Comparison of ENCODE assay signal across 1 cellular context in the genomic region with DNA sequence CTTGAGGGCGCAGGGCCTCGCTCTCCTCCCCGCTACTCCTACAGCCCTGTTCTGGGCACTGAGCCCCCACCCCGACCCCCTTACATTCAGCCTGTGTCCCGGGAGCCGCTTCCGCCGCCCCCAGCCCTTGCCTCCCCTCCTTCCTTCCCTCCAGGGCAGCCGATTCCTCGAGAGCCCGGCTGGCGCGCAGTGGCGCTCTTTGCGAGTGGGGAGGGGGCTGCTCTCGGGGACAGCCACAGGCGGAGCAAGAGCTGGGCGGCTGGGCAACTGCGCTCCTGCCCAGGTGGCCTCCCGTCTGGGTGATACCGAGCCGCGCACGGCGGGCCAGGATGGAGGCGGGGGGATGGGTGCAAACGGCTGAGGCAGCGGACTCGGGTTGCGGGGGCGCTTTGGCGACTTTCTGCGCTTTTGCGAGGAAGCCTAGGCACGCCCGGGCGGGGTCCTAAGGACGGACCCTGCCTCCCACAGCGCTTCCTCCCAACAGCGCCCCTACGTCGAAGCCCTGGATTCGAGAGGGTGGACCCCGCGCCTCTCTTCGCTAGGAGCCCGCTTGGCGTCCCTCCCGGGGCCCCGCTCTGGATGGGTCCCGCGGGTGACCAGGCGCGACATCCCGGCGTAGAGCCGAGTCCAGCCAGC.
TF ChIP-seq lines count a peak whose summit lies in the region.

No MANE protein-coding gene starts in this region.

TF ChIP-seq in HepG2, 621 proteins besides CTCF, POLR2A, EP300 and RAD21 (continues in another document):
- TF ChIP-seq RFXANK (CRISPR knock-in tag; IDR thresholded peaks at IDR 0.05), result no peak
- peak; percentile 4; the same call in 1 of the 2 replicates for TF ChIP-seq ZNF761 (CRISPR knock-in tag; conservative IDR thresholded peaks at IDR 0.05)
- peak; percentile 22 for TF ChIP-seq ZNF543 (CRISPR knock-in tag; IDR thresholded peaks at IDR 0.05)
- no peak for TF ChIP-seq PAXIP1 (CRISPR knock-in tag; conservative IDR thresholded peaks at IDR 0.05)
- no peak; the same call in 1 of the 2 replicates for TF ChIP-seq ZNF557 (CRISPR knock-in tag; IDR thresholded peaks at IDR 0.05)
- TF ChIP-seq, protein P1, sequence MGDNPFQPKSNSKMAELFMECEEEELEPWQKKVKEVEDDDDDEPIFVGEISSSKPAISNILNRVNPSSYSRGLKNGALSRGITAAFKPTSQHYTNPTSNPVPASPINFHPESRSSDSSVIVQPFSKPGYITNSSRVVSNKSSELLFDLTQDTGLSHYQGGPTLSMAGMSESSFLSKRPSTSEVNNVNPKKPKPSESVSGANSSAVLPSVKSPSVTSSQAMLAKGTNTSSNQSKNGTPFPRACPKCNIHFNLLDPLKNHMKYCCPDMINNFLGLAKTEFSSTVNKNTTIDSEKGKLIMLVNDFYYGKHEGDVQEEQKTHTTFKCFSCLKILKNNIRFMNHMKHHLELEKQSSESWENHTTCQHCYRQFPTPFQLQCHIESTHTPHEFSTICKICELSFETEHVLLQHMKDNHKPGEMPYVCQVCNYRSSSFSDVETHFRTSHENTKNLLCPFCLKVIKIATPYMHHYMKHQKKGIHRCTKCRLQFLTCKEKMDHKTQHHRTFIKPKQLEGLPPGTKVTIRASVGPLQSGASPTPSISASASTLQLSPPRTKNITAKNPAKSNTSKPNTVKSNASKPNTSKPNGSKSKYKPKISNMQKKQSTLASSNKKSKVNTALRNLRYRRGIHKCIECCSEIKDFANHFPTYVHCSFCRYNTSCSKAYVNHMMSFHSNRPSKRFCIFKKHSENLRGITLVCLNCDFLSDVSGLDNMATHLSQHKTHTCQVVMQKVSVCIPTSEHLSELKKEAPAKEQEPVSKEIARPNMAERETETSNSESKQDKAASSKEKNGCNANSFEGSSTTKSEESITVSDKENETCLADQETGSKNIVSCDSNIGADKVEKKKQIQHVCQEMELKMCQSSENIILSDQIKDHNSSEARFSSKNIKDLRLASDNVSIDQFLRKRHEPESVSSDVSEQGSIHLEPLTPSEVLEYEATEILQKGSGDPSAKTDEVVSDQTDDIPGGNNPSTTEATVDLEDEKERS (CRISPR knock-in tag; IDR thresholded peaks at IDR 0.05), result 0 out of 2 replicates have a peak, but pooled peaks have one; percentile 20
- TF ChIP-seq ZNF232 (CRISPR knock-in tag; IDR thresholded peaks at IDR 0.05; ENCODE audit: borderline replicate concordance), result no peak
- TF ChIP-seq ZMAT3 (CRISPR knock-in tag; conservative IDR thresholded peaks at IDR 0.05), result peak; percentile 48; the same call in 1 of the 2 replicates
- TF ChIP-seq ZNF260 (CRISPR knock-in tag; IDR thresholded peaks at IDR 0.05; ENCODE audit: borderline replicate concordance, low read depth), result peak; percentile 80; the same call in 1 of the 2 replicates
- 0 out of 2 replicates have a peak, but pooled peaks have one; percentile 29 for TF ChIP-seq ZNF629 (CRISPR knock-in tag; conservative IDR thresholded peaks at IDR 0.05)
- TF ChIP-seq ZFP90 (CRISPR knock-in tag; IDR thresholded peaks at IDR 0.05; ENCODE audit: borderline replicate concordance), result peak; percentile 75
- TF ChIP-seq ZNF33B (CRISPR knock-in tag; IDR thresholded peaks at IDR 0.05), result 0 out of 2 replicates have a peak, but pooled peaks have one; percentile 24
- TF ChIP-seq ZNF230 (CRISPR knock-in tag; IDR thresholded peaks at IDR 0.05), result no peak
- no peak for TF ChIP-seq RCOR2 (CRISPR knock-in tag; IDR thresholded peaks at IDR 0.05)
- TF ChIP-seq ZFYVE20 (CRISPR knock-in tag; IDR thresholded peaks at IDR 0.05; ENCODE audit: borderline replicate concordance, low read depth), result no peak
- TF ChIP-seq, protein P2, sequence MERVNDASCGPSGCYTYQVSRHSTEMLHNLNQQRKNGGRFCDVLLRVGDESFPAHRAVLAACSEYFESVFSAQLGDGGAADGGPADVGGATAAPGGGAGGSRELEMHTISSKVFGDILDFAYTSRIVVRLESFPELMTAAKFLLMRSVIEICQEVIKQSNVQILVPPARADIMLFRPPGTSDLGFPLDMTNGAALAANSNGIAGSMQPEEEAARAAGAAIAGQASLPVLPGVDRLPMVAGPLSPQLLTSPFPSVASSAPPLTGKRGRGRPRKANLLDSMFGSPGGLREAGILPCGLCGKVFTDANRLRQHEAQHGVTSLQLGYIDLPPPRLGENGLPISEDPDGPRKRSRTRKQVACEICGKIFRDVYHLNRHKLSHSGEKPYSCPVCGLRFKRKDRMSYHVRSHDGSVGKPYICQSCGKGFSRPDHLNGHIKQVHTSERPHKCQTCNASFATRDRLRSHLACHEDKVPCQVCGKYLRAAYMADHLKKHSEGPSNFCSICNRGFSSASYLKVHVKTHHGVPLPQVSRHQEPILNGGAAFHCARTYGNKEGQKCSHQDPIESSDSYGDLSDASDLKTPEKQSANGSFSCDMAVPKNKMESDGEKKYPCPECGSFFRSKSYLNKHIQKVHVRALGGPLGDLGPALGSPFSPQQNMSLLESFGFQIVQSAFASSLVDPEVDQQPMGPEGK (CRISPR knock-in tag; IDR thresholded peaks at IDR 0.05), result peak; percentile 61
- TF ChIP-seq ISL2 (CRISPR knock-in tag; IDR thresholded peaks at IDR 0.05), result 0 out of 2 replicates have a peak, but pooled peaks have one; percentile 37
- TF ChIP-seq ZNF563 (CRISPR knock-in tag; IDR thresholded peaks at IDR 0.05), result peak; percentile 58; the same call in 1 of the 2 replicates
- TF ChIP-seq RBM22 (optimal IDR thresholded peaks at IDR 0.05; ENCODE audit: low read length), result no peak
- TF ChIP-seq, protein P3, sequence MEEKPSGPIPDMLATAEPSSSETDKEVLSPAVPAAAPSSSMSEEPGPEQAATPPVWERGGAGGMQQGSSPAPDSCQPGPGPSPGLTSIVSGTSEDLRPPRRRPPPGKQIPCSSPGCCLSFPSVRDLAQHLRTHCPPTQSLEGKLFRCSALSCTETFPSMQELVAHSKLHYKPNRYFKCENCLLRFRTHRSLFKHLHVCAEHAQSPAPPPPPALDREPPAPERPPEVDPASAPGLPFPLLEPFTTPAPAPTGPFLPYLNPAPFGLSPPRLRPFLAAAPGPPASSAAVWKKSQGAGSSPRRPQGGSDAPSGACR (CRISPR knock-in tag; IDR thresholded peaks at IDR 0.05), result 0 out of 2 replicates have a peak, but pooled peaks have one; percentile 15
- TF ChIP-seq, protein P4, sequence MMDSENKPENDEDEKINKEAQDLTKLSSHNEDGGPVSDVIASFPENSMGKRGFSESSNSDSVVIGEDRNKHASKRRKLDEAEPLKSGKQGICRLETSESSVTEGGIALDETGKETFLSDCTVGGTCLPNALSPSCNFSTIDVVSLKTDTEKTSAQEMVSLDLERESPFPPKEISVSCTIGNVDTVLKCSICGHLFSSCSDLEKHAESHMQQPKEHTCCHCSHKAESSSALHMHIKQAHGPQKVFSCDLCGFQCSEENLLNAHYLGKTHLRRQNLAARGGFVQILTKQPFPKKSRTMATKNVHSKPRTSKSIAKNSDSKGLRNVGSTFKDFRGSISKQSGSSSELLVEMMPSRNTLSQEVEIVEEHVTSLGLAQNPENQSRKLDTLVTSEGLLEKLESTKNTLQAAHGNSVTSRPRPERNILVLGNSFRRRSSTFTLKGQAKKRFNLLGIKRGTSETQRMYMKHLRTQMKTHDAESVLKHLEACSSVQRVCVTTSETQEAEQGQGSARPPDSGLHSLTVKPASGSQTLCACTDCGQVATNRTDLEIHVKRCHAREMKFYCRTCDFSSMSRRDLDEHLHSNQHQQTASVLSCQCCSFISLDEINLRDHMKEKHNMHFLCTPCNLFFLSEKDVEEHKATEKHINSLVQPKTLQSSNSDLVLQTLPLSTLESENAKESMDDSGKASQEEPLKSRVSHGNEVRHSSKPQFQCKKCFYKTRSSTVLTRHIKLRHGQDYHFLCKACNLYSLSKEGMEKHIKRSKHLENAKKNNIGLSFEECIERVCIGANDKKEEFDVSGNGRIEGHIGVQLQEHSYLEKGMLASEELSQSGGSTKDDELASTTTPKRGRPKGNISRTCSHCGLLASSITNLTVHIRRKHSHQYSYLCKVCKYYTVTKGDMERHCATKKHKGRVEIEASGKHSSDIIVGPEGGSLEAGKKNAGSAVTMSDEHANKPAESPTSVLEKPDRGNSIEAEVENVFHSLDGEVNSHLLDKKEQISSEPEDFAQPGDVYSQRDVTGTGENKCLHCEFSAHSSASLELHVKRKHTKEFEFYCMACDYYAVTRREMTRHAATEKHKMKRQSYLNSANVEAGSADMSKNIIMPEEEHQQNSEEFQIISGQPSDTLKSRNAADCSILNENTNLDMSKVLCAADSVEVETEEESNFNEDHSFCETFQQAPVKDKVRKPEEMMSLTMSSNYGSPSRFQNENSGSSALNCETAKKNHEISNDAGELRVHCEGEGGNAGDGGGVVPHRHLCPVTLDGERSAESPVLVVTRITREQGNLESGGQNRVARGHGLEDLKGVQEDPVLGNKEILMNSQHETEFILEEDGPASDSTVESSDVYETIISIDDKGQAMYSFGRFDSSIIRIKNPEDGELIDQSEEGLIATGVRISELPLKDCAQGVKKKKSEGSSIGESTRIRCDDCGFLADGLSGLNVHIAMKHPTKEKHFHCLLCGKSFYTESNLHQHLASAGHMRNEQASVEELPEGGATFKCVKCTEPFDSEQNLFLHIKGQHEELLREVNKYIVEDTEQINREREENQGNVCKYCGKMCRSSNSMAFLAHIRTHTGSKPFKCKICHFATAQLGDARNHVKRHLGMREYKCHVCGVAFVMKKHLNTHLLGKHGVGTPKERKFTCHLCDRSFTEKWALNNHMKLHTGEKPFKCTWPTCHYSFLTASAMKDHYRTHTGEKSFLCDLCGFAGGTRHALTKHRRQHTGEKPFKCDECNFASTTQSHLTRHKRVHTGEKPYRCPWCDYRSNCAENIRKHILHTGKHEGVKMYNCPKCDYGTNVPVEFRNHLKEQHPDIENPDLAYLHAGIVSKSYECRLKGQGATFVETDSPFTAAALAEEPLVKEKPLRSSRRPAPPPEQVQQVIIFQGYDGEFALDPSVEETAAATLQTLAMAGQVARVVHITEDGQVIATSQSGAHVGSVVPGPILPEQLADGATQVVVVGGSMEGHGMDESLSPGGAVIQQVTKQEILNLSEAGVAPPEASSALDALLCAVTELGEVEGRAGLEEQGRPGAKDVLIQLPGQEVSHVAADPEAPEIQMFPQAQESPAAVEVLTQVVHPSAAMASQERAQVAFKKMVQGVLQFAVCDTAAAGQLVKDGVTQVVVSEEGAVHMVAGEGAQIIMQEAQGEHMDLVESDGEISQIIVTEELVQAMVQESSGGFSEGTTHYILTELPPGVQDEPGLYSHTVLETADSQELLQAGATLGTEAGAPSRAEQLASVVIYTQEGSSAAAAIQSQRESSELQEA (CRISPR knock-in tag; IDR thresholded peaks at IDR 0.05; ENCODE audit: not compliant biosample characterization), result peak; percentile 21
- TF ChIP-seq CERS6 (CRISPR knock-in tag; IDR thresholded peaks at IDR 0.05), result no peak
- TF ChIP-seq ZNF225 (CRISPR knock-in tag; IDR thresholded peaks at IDR 0.05), result no peak
- TF ChIP-seq PLRG1 (conservative IDR thresholded peaks at IDR 0.05), result no peak
- peak; percentile 56; the same call in 1 of the 2 replicates for TF ChIP-seq KDM2A (CRISPR knock-in tag; IDR thresholded peaks at IDR 0.05; ENCODE audit: borderline replicate concordance, low read depth)
- peak; percentile 52; the same call in 1 of the 2 replicates for TF ChIP-seq PHF8 (CRISPR knock-in tag; IDR thresholded peaks at IDR 0.05)
- TF ChIP-seq ZNF331 (CRISPR knock-in tag; IDR thresholded peaks at IDR 0.05), result no peak
- peak; percentile 40; the same call in 1 of the 2 replicates for TF ChIP-seq HDAC1 (CRISPR knock-in tag; IDR thresholded peaks at IDR 0.05)
- no peak for TF ChIP-seq RAD51 (IDR thresholded peaks at IDR 0.05; ENCODE audit: borderline replicate concordance)
- TF ChIP-seq, protein P5, sequence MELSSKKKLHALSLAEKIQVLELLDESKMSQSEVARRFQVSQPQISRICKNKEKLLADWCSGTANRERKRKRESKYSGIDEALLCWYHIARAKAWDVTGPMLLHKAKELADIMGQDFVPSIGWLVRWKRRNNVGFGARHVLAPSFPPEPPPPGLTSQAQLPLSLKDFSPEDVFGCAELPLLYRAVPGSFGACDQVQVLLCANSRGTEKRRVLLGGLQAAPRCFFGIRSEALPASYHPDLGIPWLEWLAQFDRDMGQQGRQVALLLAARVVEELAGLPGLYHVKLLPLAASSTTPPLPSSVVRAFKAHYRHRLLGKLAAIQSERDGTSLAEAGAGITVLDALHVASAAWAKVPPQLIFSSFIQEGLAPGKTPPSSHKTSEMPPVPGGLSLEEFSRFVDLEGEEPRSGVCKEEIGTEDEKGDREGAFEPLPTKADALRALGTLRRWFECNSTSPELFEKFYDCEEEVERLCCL (CRISPR knock-in tag; IDR thresholded peaks at IDR 0.05; ENCODE audit: borderline replicate concordance), result peak; percentile 15; the same call in 1 of the 2 replicates
- peak; percentile 84 for TF ChIP-seq ZNF446 (CRISPR knock-in tag; IDR thresholded peaks at IDR 0.05)
- peak; percentile 38; the same call in 1 of the 2 replicates for TF ChIP-seq ZC3H13 (CRISPR knock-in tag; IDR thresholded peaks at IDR 0.05)
